2 cellular contexts compared by ENCODE assay signal in genomic region chrX:150989420-150989819, GRCh38.
A peak's percentile ranks its signal among the peaks of the same experiment; 100 is the strongest.
TF ChIP-seq lines count a peak whose summit lies in the region.

No MANE protein-coding gene starts in this region.

TF ChIP-seq in A549, 52 proteins besides CTCF, POLR2A, EP300 and RAD21:
- TF ChIP-seq RNF2 (IDR thresholded peaks at IDR 0.05; ENCODE audit: borderline replicate concordance, low read depth) (no peak), JUN (IDR thresholded peaks at IDR 0.05) (peak in 1 of 2 experiments; percentile 7; a peak in 1 of 5 replicates), REST (IDR thresholded peaks at IDR 0.05) (no peak), HOXA7 (CRISPR knock-in tag; IDR thresholded peaks at IDR 0.05) (peak; percentile 46; the same call in 1 of the 2 replicates)

TF ChIP-seq in GM12878, 131 proteins besides CTCF, POLR2A, EP300 and RAD21:
- TF ChIP-seq ZBTB40 (IDR thresholded peaks at IDR 0.05; ENCODE audit: borderline replicate concordance) = no peak
- no peak for TF ChIP-seq ATF2 (IDR thresholded peaks at IDR 0.05; ENCODE audit: low read length)
- no peak for TF ChIP-seq ASH2L (IDR thresholded peaks at IDR 0.05; ENCODE audit: borderline replicate concordance, low read depth)
- TF ChIP-seq EED (IDR thresholded peaks at IDR 0.05; ENCODE audit: low read depth) = no peak
- TF ChIP-seq FOS (IDR thresholded peaks at IDR 0.05; ENCODE audit: borderline replicate concordance, extremely low read depth, insufficient read length) = no peak
- no peak for TF ChIP-seq FOXK2 (IDR thresholded peaks at IDR 0.05)
- TF ChIP-seq KAT2A (conservative IDR thresholded peaks at IDR 0.05; ENCODE audit: control insufficient read depth, low read depth, low read length) = no peak
- TF ChIP-seq HCFC1 (IDR thresholded peaks at IDR 0.05; ENCODE audit: low read length) = no peak
- no peak for TF ChIP-seq TCF12 (IDR thresholded peaks at IDR 0.05; ENCODE audit: low read depth, low read length)
- TF ChIP-seq BCLAF1 (IDR thresholded peaks at IDR 0.05) = no peak
- no peak for TF ChIP-seq ATF3 (IDR thresholded peaks at IDR 0.05; ENCODE audit: borderline replicate concordance, extremely low read depth, low read depth, low read length)
- TF ChIP-seq CBX3 (IDR thresholded peaks at IDR 0.05; ENCODE audit: borderline replicate concordance, low read depth) = no peak
- no peak for TF ChIP-seq SMC3 (IDR thresholded peaks at IDR 0.05; ENCODE audit: borderline replicate concordance, low read length)
- no peak for TF ChIP-seq CUX1 (IDR thresholded peaks at IDR 0.05; ENCODE audit: insufficient replicate concordance, low read depth, low read length)
- TF ChIP-seq POLR2AphosphoS2 (IDR thresholded peaks at IDR 0.05; ENCODE audit: low read depth, low read length) = no peak
- TF ChIP-seq NR2C2 (IDR thresholded peaks at IDR 0.05; ENCODE audit: borderline replicate concordance, control insufficient read depth, insufficient read length, low read depth) = no peak
- TF ChIP-seq REST (IDR thresholded peaks at IDR 0.05; ENCODE audit: low read depth, low read length) = no peak
- no peak for TF ChIP-seq ZNF384 (IDR thresholded peaks at IDR 0.05; ENCODE audit: borderline replicate concordance, low read depth, low read length)
TF ChIP-seq in GM12878: peak in this region for 0.
